ENCODE assay signal across 1 cellular context in genomic region chr7:99500637-99501009, GRCh38.
TF ChIP-seq lines count a peak whose summit lies in the region.

No MANE protein-coding gene starts in this region.

TF ChIP-seq in endothelial cell of umbilical vein, 7 proteins besides CTCF, POLR2A, EP300 and RAD21:
- TF ChIP-seq JUN (IDR thresholded peaks at IDR 0.05; ENCODE audit: borderline replicate concordance, insufficient read depth, insufficient read length, low read depth), result no peak
- no peak for TF ChIP-seq POLR2AphosphoS5 (IDR thresholded peaks at IDR 0.05; ENCODE audit: insufficient read depth, low read depth, low read length)
- no peak for TF ChIP-seq GATA2 (IDR thresholded peaks at IDR 0.05; ENCODE audit: insufficient read depth, insufficient read length, low read depth, low read length)
- no peak for TF ChIP-seq MYC (IDR thresholded peaks at IDR 0.05; ENCODE audit: low read depth, low read length)
- TF ChIP-seq EZH2 (IDR thresholded peaks at IDR 0.05; ENCODE audit: borderline replicate concordance, low read depth, low read length, severe bottlenecking), result no peak
- TF ChIP-seq MAX (IDR thresholded peaks at IDR 0.05; ENCODE audit: insufficient read depth, insufficient read length), result no peak
- TF ChIP-seq FOS (IDR thresholded peaks at IDR 0.05; ENCODE audit: borderline replicate concordance, insufficient read depth, low read length), result no peak
